Comparison of ENCODE assay signal across 8 cellular contexts in the genomic region with DNA sequence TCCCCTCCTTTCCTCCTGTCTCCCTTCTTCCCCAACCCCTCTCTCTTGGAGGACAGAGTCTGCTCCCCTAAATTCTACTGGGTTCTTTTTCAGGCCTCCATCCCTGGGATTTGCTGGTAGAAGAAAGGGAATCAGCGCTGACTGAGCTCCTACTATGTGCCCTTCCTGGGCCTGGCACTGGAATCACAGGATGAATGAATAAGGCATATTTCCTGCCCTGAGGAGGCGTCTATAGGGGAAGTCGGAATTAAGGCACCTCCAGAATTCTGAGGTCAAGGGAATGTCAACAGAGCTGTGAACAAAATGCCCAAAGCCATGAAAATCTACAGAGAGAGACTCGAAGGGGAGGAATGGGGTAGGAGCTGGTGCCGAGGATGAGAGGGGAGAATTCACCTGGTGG. TPM values are rescaled to one million over a fixed set of nuclear protein-coding genes. Genes with fewer than 3 reads are reported as not detected.
DNase-seq lines count a peak whose midpoint lies in the region; ATAC-seq and TF ChIP-seq lines count a peak whose summit lies in the region.
"Had no signal": no experiment of that assay in that cellular context is flagged by ENCODE, and none has a peak within 500 bp of the region (broad histone marks: within the 10 kb centered on the region; RNA-seq: fewer than 3 reads in every experiment).

No MANE protein-coding gene starts in this region.

- H3K27ac Mint-ChIP-seq in H9 = no peak overlapping the region
- peak overlapping the region; percentile 100 for H3K27ac Mint-ChIP-seq in activated B cell treated with CpG ODN at 0.5 μM for 24 hours
- peak overlapping the region; percentile 98 to 100 (median 100) for H3K27ac Mint-ChIP-seq in immature natural killer cell
- peak overlapping the region; percentile 99 for H3K27ac Mint-ChIP-seq in stimulated activated effector memory CD8-positive, alpha-beta T cell treated with anti-CD3 and anti-CD28 coated beads, Interleukin-12 subunit alpha, Interleukin-12 subunit beta, amount 100 ng/mL, for 72 hours

- H3K79me2 ChIP-seq in H9 (ENCODE audit: insufficient read depth, low read length) = no peaks in the 10 kb centered on the region

- no peak overlapping the region for H3K4me3 ChIP-seq in mucosa of descending colon

- intact Hi-C loops in activated B cell treated with CpG ODN at 0.5 μM for 24 hours (cut with micrococcal nuclease) = loop anchor here (1.0 to 10.0 kb wide), 7 partner anchors 15 to 1999 kb away; partner anchors contain the start of genes PPP1R15B, ZBED6 and ZC3H11A
- intact Hi-C loops in mucosa of descending colon (cut with DNase I, micrococcal nuclease) = no loop called here

- no peak overlapping the region for H4K5ac ChIP-seq in H9 (ENCODE audit: insufficient read length, low read depth, low read length)

- H3K79me1 ChIP-seq in H9 (ENCODE audit: insufficient read depth, low read depth, low read length, poor library complexity, severe bottlenecking) = no peaks in the 10 kb centered on the region

- H3K27ac ChIP-seq in H9 (ENCODE audit: insufficient read length, low read depth, low read length) = no peak overlapping the region

- no CpG with 5 or more reads among the region's 5 CpGs for WGBS in H9 (ENCODE audit: extremely low coverage, insufficient read length, low lambda C conversion rate)

- H2BK12ac ChIP-seq in H9 (ENCODE audit: insufficient read length, low read depth, low read length) = no peak overlapping the region

- H3K36me3 ChIP-seq in mucosa of descending colon (ENCODE audit: low read depth) = no peaks in the 10 kb centered on the region

- H4K91ac ChIP-seq in H9 (ENCODE audit: insufficient read length, low read depth, low read length) = no peak overlapping the region

- peaks cover 7% of the 10 kb centered on the region; the same call in 1 of the 2 replicates for H3K27me3 ChIP-seq in H9 (ENCODE audit: insufficient read depth, low read length)

- peak overlapping the region; percentile 78 for H3K18ac ChIP-seq in H9 (ENCODE audit: insufficient read length, low read depth, low read length)

- no peak overlapping the region for H2BK120ac ChIP-seq in H9 (ENCODE audit: low read depth, low read length, poor library complexity, severe bottlenecking)

- no peak overlapping the region for H3K23ac ChIP-seq in H9 (ENCODE audit: insufficient read length, low read depth, low read length)

- H3K4me3 Mint-ChIP-seq in H9 (no peak overlapping the region), activated B cell treated with CpG ODN at 0.5 μM for 24 hours (peak overlapping the region; percentile 73), immature natural killer cell (peak overlapping the region; percentile 84 to 91 (median 85))
- H3K4me3 Mint-ChIP-seq in stimulated activated effector memory CD8-positive, alpha-beta T cell treated with anti-CD3 and anti-CD28 coated beads, Interleukin-12 subunit alpha, Interleukin-12 subunit beta, amount 100 ng/mL, for 72 hours = peak overlapping the region; percentile 74

- H2BK15ac ChIP-seq in H9 (ENCODE audit: low read depth, low read length) = no peak overlapping the region

- no peak overlapping the region for H3K4ac ChIP-seq in H9 (ENCODE audit: low read depth, low read length)

- no peak overlapping the region for H3K9ac ChIP-seq in H9 (ENCODE audit: extremely low read depth, insufficient read length, low read length)

- H3T11ph ChIP-seq in H9 (ENCODE audit: low read length) = no peak overlapping the region

- H3K4me1 Mint-ChIP-seq in H9 = peaks cover 44 to 58% of the 10 kb centered on the region in 2 experiments
- peaks cover 93% of the 10 kb centered on the region for H3K4me1 Mint-ChIP-seq in activated B cell treated with CpG ODN at 0.5 μM for 24 hours
- H3K4me1 Mint-ChIP-seq in immature natural killer cell = peaks cover 68 to 74% of the 10 kb centered on the region in 2 donors
- H3K4me1 Mint-ChIP-seq in stimulated activated effector memory CD8-positive, alpha-beta T cell treated with anti-CD3 and anti-CD28 coated beads, Interleukin-12 subunit alpha, Interleukin-12 subunit beta, amount 100 ng/mL, for 72 hours = peaks cover 81% of the 10 kb centered on the region

- H3K27me3 Mint-ChIP-seq in H9 (ENCODE audit: low read depth) (peaks cover 86% of the 10 kb centered on the region), activated B cell treated with CpG ODN at 0.5 μM for 24 hours (no peaks in the 10 kb centered on the region), immature natural killer cell (ENCODE audit: low read depth in 3 of 3) (peaks cover 29 to 44% (median 36%) of the 10 kb centered on the region in 3 donors)

- H3K56ac ChIP-seq in H9 (ENCODE audit: insufficient read length, low read depth, low read length) = no peak overlapping the region

- no peak overlapping the region for H2BK5ac ChIP-seq in H9 (ENCODE audit: insufficient read length, low read length)

- H3K4me1 ChIP-seq in H9 (ENCODE audit: insufficient read depth, low read length) = peaks cover 10% of the 10 kb centered on the region; the same call in 1 of the 2 replicates
- peaks cover 75% of the 10 kb centered on the region for H3K4me1 ChIP-seq in mucosa of descending colon (ENCODE audit: low read depth)

- no peak overlapping the region for H2BK20ac ChIP-seq in H9 (ENCODE audit: low read depth, low read length, poor library complexity, severe bottlenecking)

- H4K20me1 ChIP-seq in H9 (ENCODE audit: control insufficient read depth, insufficient read depth, insufficient read length) = no peaks in the 10 kb centered on the region

- POLR2A ChIA-PET in activated B cell treated with CpG ODN at 0.5 μM for 24 hours (lab: Charles Lee) = interaction anchor here (1.2 to 31.2 kb wide), 7 partner anchors 24 to 281 kb away, joined by 6 to 1942 read pairs (median 21); partner anchors contain the start of genes BTG2 and TMEM183A

- no peak overlapping the region for H4K8ac ChIP-seq in H9 (replicated peaks; ENCODE audit: insufficient read length, low read depth, low read length)

- TF ChIP-seq CTCF in H9 (conservative IDR thresholded peaks at IDR 0.05) = no peak
- no peak for TF ChIP-seq CTCF in activated B cell treated with CpG ODN at 0.5 μM for 24 hours (IDR thresholded peaks at IDR 0.05)
- TF ChIP-seq CTCF in mucosa of descending colon (IDR thresholded peaks at IDR 0.05) = no peak

- H3K9me3 Mint-ChIP-seq in H9 (no peaks in the 10 kb centered on the region; a peak in 1 of 5 replicates), activated B cell treated with CpG ODN at 0.5 μM for 24 hours (no peaks in the 10 kb centered on the region), immature natural killer cell (no peaks in the 10 kb centered on the region)
- peaks cover 2% of the 10 kb centered on the region for H3K9me3 Mint-ChIP-seq in stimulated activated effector memory CD8-positive, alpha-beta T cell treated with anti-CD3 and anti-CD28 coated beads, Interleukin-12 subunit alpha, Interleukin-12 subunit beta, amount 100 ng/mL, for 72 hours

- H2AK5ac ChIP-seq in H9 (ENCODE audit: insufficient read length, low read length) = no peak overlapping the region

- H3K9me3 ChIP-seq in H9 (ENCODE audit: control insufficient read depth, low read depth, low read length) (no peaks in the 10 kb centered on the region), mucosa of descending colon (no peaks in the 10 kb centered on the region)

- ATAC-seq in activated B cell treated with CpG ODN at 0.5 μM for 24 hours (ENCODE audit: low read depth) (no peak), mucosa of descending colon (no peak), GM19455 (IDR thresholded peaks at IDR 0.05; ENCODE audit: unreplicated experiment) (no peak)
- ATAC-seq in stimulated activated effector memory CD8-positive, alpha-beta T cell treated with anti-CD3 and anti-CD28 coated beads, Interleukin-12 subunit alpha, Interleukin-12 subunit beta, amount 100 ng/mL, for 72 hours = no peak
- ATAC-seq in activated CD4-positive, CD25-positive, alpha-beta regulatory T cell treated with anti-CD3 and anti-CD28 coated beads, Interleukin-2, amount 50 U/mL, for 24 hours = no peak

- no peak overlapping the region for H3K4me2 ChIP-seq in H9 (ENCODE audit: insufficient read depth, insufficient read length, low read length)

- CTCF ChIA-PET in activated B cell treated with CpG ODN at 0.5 μM for 24 hours (lab: Charles Lee) = interaction anchor here (1.5 to 9.2 kb wide), 8 partner anchors 11 to 200 kb away, joined by 5 to 100 read pairs (median 15); partner anchors contain the start of gene BTG2

- H3K36me3 Mint-ChIP-seq in H9 (ENCODE audit: insufficient read depth in 1 of 3, low read depth in 3 of 3) (no peaks in the 10 kb centered on the region), activated B cell treated with CpG ODN at 0.5 μM for 24 hours (ENCODE audit: low read depth) (peaks cover 3% of the 10 kb centered on the region), immature natural killer cell (no peaks in the 10 kb centered on the region)
- H3K36me3 Mint-ChIP-seq in stimulated activated effector memory CD8-positive, alpha-beta T cell treated with anti-CD3 and anti-CD28 coated beads, Interleukin-12 subunit alpha, Interleukin-12 subunit beta, amount 100 ng/mL, for 72 hours = peaks cover 49% of the 10 kb centered on the region

- H2AFZ ChIP-seq in H9 (ENCODE audit: low read length) = no peak overlapping the region

- peaks cover 2% of the 10 kb centered on the region for H3K23me2 ChIP-seq in H9 (ENCODE audit: insufficient read length, low read depth, low read length, poor library complexity, severe bottlenecking)

- H3K14ac ChIP-seq in H9 (ENCODE audit: insufficient read depth, low read length) = peak overlapping the region; percentile 8; the same call in 1 of the 2 replicates

- DNase-seq in H9 (no peak), activated B cell treated with CpG ODN at 0.5 μM for 24 hours (no peak), immature natural killer cell (no peak), mucosa of descending colon (no peak)
- DNase-seq in stimulated activated effector memory CD8-positive, alpha-beta T cell treated with anti-CD3 and anti-CD28 coated beads, Interleukin-12 subunit alpha, Interleukin-12 subunit beta, amount 100 ng/mL, for 72 hours (ENCODE audit: low spot score in 2 of 2) = no peak

RNA-seq across cellular contexts. Expression of gene BTG2, which starts 17.4 kb away (rescaled TPM):
- total RNA-seq in H9 (2021) = 2.9 and 4.1 TPM in 2 replicates
- total RNA-seq in activated B cell treated with CpG ODN at 0.5 μM for 24 hours = 419 and 448 TPM in 2 replicates
- polyA plus RNA-seq in immature natural killer cell = 100 to 1,000 TPM; 112 to 147 (median 127) TPM
- 100 to 1,000 TPM in 1 of 3 donors, 10 to 100 TPM in 2; 65.7 to 406 (median 69.1) TPM for total RNA-seq in mucosa of descending colon

RNA-seq across cellular contexts. Expression of gene CHIT1, which starts 58.4 kb away (rescaled TPM):
- total RNA-seq in H9 (2021) (not detected in 2 replicates), activated B cell treated with CpG ODN at 0.5 μM for 24 hours (6.5 and 6.6 TPM in 2 replicates), mucosa of descending colon (under 1 TPM in 2 of 3 donors, not detected in 1; 0.13 to 0.96 TPM)
- not detected for polyA plus RNA-seq in immature natural killer cell
- total RNA-seq: fibroblast of lung had no signal
- polyA plus RNA-seq: fibroblast of lung had no signal

Comparison
In these comparisons a context has a peak if more than half of its experiments do, and no peak if none do; other contexts are left out.
1. H3K27ac Mint-ChIP-seq: peak in activated B cell treated with CpG ODN at 0.5 μM for 24 hours (single experiment), immature natural killer cell (6 of 6) and stimulated activated effector memory CD8-positive, alpha-beta T cell treated with anti-CD3 and anti-CD28 coated beads, Interleukin-12 subunit alpha, Interleukin-12 subunit beta, amount 100 ng/mL, for 72 hours (single experiment); none in H9 (0 of 3).
2. H3K4me3 Mint-ChIP-seq: peak in activated B cell treated with CpG ODN at 0.5 μM for 24 hours (single experiment), immature natural killer cell (5 of 5) and stimulated activated effector memory CD8-positive, alpha-beta T cell treated with anti-CD3 and anti-CD28 coated beads, Interleukin-12 subunit alpha, Interleukin-12 subunit beta, amount 100 ng/mL, for 72 hours (single experiment); none in H9 (0 of 2).
3. RNA of gene BTG2, which starts 17.4 kb away (total RNA-seq): 419 to 448 TPM in activated B cell treated with CpG ODN at 0.5 μM for 24 hours and 65.7 to 406 TPM in mucosa of descending colon; 2.9 to 4.1 TPM in H9; every median in the first group is over 10 times any median in the second.